Comparison of ENCODE assay signal across 9 cellular contexts in genomic region chr18:31658670-31659573, GRCh38. TPM values are rescaled to one million over a fixed set of nuclear protein-coding genes. Genes with fewer than 3 reads are reported as not detected.
DNase-seq lines count a peak whose midpoint lies in the region; ATAC-seq and TF ChIP-seq lines count a peak whose summit lies in the region.
"Had no signal": no experiment of that assay in that cellular context is flagged by ENCODE, and none has a peak within 500 bp of the region (broad histone marks: within the 10 kb centered on the region; RNA-seq: fewer than 3 reads in every experiment).

No MANE protein-coding gene starts in this region.

- ATAC-seq in GM19463 (IDR thresholded peaks at IDR 0.05; ENCODE audit: unreplicated experiment) = peak; percentile 58
- peak; percentile 77 for ATAC-seq in HG03432 (IDR thresholded peaks at IDR 0.05; ENCODE audit: unreplicated experiment)
- peak; percentile 85 for ATAC-seq in activated naive CD8-positive, alpha-beta T cell treated with anti-CD3 and anti-CD28 coated beads, Interleukin-2, amount 50 U/mL, for 24 hours
- ATAC-seq: HCT116 had no signal

- 75 to 82% (median 75%) methylated on average over 10 of the region's 10 CpGs for WGBS in stomach, 5 donors

- no peak overlapping the region for H3K27ac ChIP-seq in stomach

- intact Hi-C loops in stomach (cut with DNase I; ENCODE audit: low total_unique reads) = no loop called here

- H3K27ac Mint-ChIP-seq in activated naive CD8-positive, alpha-beta T cell treated with anti-CD3 and anti-CD28 coated beads, Interleukin-2, amount 50 U/mL, for 24 hours = peak overlapping the region; percentile 51
- H3K27ac Mint-ChIP-seq in type B pancreatic cell = peak overlapping the region; percentile 71

- H3K36me3 ChIP-seq in stomach = no peaks in the 10 kb centered on the region

- H3K4me1 Mint-ChIP-seq in activated naive CD8-positive, alpha-beta T cell treated with anti-CD3 and anti-CD28 coated beads, Interleukin-2, amount 50 U/mL, for 24 hours = peaks cover 21% of the 10 kb centered on the region
- H3K4me1 Mint-ChIP-seq in type B pancreatic cell (ENCODE audit: unreplicated experiment) = peaks cover 12% of the 10 kb centered on the region

- peaks cover 3% of the 10 kb centered on the region for H3K27me3 Mint-ChIP-seq in activated naive CD8-positive, alpha-beta T cell treated with anti-CD3 and anti-CD28 coated beads, Interleukin-2, amount 50 U/mL, for 24 hours
- no peaks in the 10 kb centered on the region for H3K27me3 Mint-ChIP-seq in type B pancreatic cell

- no peaks in the 10 kb centered on the region for H3K36me3 Mint-ChIP-seq in activated naive CD8-positive, alpha-beta T cell treated with anti-CD3 and anti-CD28 coated beads, Interleukin-2, amount 50 U/mL, for 24 hours (ENCODE audit: low read depth)
- peaks cover 38% of the 10 kb centered on the region for H3K36me3 Mint-ChIP-seq in type B pancreatic cell

- TF ChIP-seq CTCF in type B pancreatic cell (conservative IDR thresholded peaks at IDR 0.05) (no peak), stomach (IDR thresholded peaks at IDR 0.05) (no peak)

- H3K4me1 ChIP-seq in stomach = no peaks in the 10 kb centered on the region

- H3K4me3 Mint-ChIP-seq in activated naive CD8-positive, alpha-beta T cell treated with anti-CD3 and anti-CD28 coated beads, Interleukin-2, amount 50 U/mL, for 24 hours = peak overlapping the region; percentile 10
- no peak overlapping the region for H3K4me3 Mint-ChIP-seq in type B pancreatic cell

- TF ChIP-seq EP300 in stomach (IDR thresholded peaks at IDR 0.05) = no peak

- H3K9me3 ChIP-seq in stomach = no peaks in the 10 kb centered on the region

- no peak for TF ChIP-seq POLR2A in stomach (IDR thresholded peaks at IDR 0.05)

- H3K4me3 ChIP-seq in stomach = no peak overlapping the region

- DNase-seq in GDM1 (lab: John Stamatoyannopoulos, UW) = peak; percentile 45
- DNase-seq in activated naive CD8-positive, alpha-beta T cell treated with anti-CD3 and anti-CD28 coated beads, Interleukin-2, amount 50 U/mL, for 24 hours = no peak
- DNase-seq in type B pancreatic cell (ENCODE audit: extremely low spot score, unreplicated experiment) = no peak
- no peak for DNase-seq in stomach
- no peak for DNase-seq in activated CD8-positive, alpha-beta memory T cell treated with anti-CD3 and anti-CD28 coated beads, Interleukin-2, amount 50 U/mL, for 48 hours
- no peak for DNase-seq in NCI-H146 (lab: John Stamatoyannopoulos, UW)

- no peaks in the 10 kb centered on the region for H3K9me3 Mint-ChIP-seq in activated naive CD8-positive, alpha-beta T cell treated with anti-CD3 and anti-CD28 coated beads, Interleukin-2, amount 50 U/mL, for 24 hours
- no peaks in the 10 kb centered on the region for H3K9me3 Mint-ChIP-seq in type B pancreatic cell

- no peaks in the 10 kb centered on the region for H3K27me3 ChIP-seq in stomach

RNA-seq across cellular contexts. Expression of gene B4GALT6, which starts 25.5 kb away (rescaled TPM):
- total RNA-seq in type B pancreatic cell (ENCODE audit: low replicate concordance) (35.9 and 47.5 TPM in 2 replicates), stomach (1 to 10 TPM in 2 of 5 donors, under 1 TPM in 2, not detected in 1; 0.45 to 8.4 (median 1.7) TPM)
- polyA plus RNA-seq in stomach = 1 to 10 TPM in 2 of 3 donors, under 1 TPM in 1; 0.92 to 2.0 (median 1.3) TPM
